In genomic region chr4:119477412-119478053, GRCh38 we compare ENCODE assay signal across 25 cellular contexts.
DNase-seq lines count a peak whose midpoint lies in the region; ATAC-seq, FAIRE-seq and TF ChIP-seq lines count a peak whose summit lies in the region.
"Had no signal": no experiment of that assay in that cellular context is flagged by ENCODE, and none has a peak within 500 bp of the region (broad histone marks: within the 10 kb centered on the region; RNA-seq: fewer than 3 reads in every experiment).

No MANE protein-coding gene starts in this region.

- no peak for TF ChIP-seq CTCF in IMR-90 (conservative IDR thresholded peaks at IDR 0.05; ENCODE audit: low read depth, low read length)

- no peak overlapping the region for H2BK120ac ChIP-seq in IMR-90 (ENCODE audit: low read depth, low read length)

- H4K20me1 ChIP-seq in IMR-90 (ENCODE audit: insufficient read depth, low read length) = no peaks in the 10 kb centered on the region

- TF ChIP-seq RAD21 in IMR-90 (IDR thresholded peaks at IDR 0.05; ENCODE audit: low read length) = no peak

- no peak overlapping the region for H2AFZ ChIP-seq in IMR-90 (replicated peaks; ENCODE audit: low read length, poor library complexity)

- peaks cover under 1% of the 10 kb centered on the region for H3K9me1 ChIP-seq in IMR-90 (ENCODE audit: insufficient read depth, low read length)

- H3K23ac ChIP-seq in IMR-90 (ENCODE audit: low read depth, low read length) = no peak overlapping the region

- no peak overlapping the region for H3K18ac ChIP-seq in IMR-90 (ENCODE audit: low read depth, low read length)

- CTCF ChIA-PET in IMR-90 (lab: Yijun Ruan, JAX) = interaction anchor here (1.3 kb wide), 1 partner anchor 579 kb away, joined by 6 read pairs; no protein-coding TSS in a partner anchor

- H4K8ac ChIP-seq in IMR-90 (ENCODE audit: low read depth in 2 of 2, low read length in 2 of 2) = no peak overlapping the region

- no peaks in the 10 kb centered on the region for H3K4me1 ChIP-seq in IMR-90 (ENCODE audit: control insufficient read depth, insufficient read depth, low read length)
- H3K4me1 ChIP-seq: pancreas, suprapubic skin, uterus had no signal

- no peak overlapping the region for H2AK5ac ChIP-seq in IMR-90 (ENCODE audit: low read depth, low read length)

- H3K4me2 ChIP-seq in IMR-90 (ENCODE audit: low read depth, low read length) = no peak overlapping the region

- ATAC-seq in GM21529 (IDR thresholded peaks at IDR 0.05; ENCODE audit: unreplicated experiment) (peak; percentile 65), IMR-90 (ENCODE audit: low read depth) (peak; percentile 60), HG03175 (IDR thresholded peaks at IDR 0.05; ENCODE audit: unreplicated experiment) (no peak), HG03520 (IDR thresholded peaks at IDR 0.05; ENCODE audit: unreplicated experiment) (no peak)
- ATAC-seq: natural killer cell treated with Interleukin-12 subunit alpha and Interleukin-12 subunit beta and Interleukin-15 and Interleukin-18, amount 100 ng/mL, for 72 hours; sciatic nerve had no signal

- H3K14ac ChIP-seq in IMR-90 (replicated peaks; ENCODE audit: low read depth, low read length) = no peak overlapping the region

- no peaks in the 10 kb centered on the region for H3K27me3 ChIP-seq in IMR-90 (ENCODE audit: control insufficient read depth, insufficient read depth, low read length)
- H3K27me3 ChIP-seq: pancreas, suprapubic skin, uterus had no signal

- no peak overlapping the region for H3K4ac ChIP-seq in IMR-90 (ENCODE audit: low read depth, low read length)

- no peaks in the 10 kb centered on the region for H3K9me3 ChIP-seq in IMR-90 (ENCODE audit: control insufficient read depth, insufficient read depth, low read length)
- H3K9me3 ChIP-seq: pancreas, suprapubic skin, uterus had no signal

- no TSS peak for BruUV-seq in IMR-90 (replicated peaks; lab: Mats Ljungman, UMichigan)

- no peak overlapping the region for H2BK5ac ChIP-seq in IMR-90 (ENCODE audit: low read depth, low read length, poor library complexity, severe bottlenecking)

- no peak for TF ChIP-seq POLR2A in GM12891 (IDR thresholded peaks at IDR 0.05; ENCODE audit: low read depth, low read length)
- no peak for TF ChIP-seq POLR2A in IMR-90 (IDR thresholded peaks at IDR 0.05; ENCODE audit: low read depth, low read length)

- H3K4me3 ChIP-seq in IMR-90 (ENCODE audit: insufficient read depth, low read depth, low read length) = no peak overlapping the region
- H3K4me3 ChIP-seq: coronary artery, pancreas, suprapubic skin, uterus had no signal

- H3K56ac ChIP-seq in IMR-90 (ENCODE audit: extremely low read depth, insufficient read depth, low read length) = no peak overlapping the region

- intact Hi-C loops in IMR-90 (cut with micrococcal nuclease) = no loop called here

- H4K91ac ChIP-seq in IMR-90 (ENCODE audit: insufficient read depth, low read depth, low read length) = no peak overlapping the region

- no peak for DNase-seq in GM12891 (ENCODE audit: insufficient read length, low spot score)
- DNase-seq in IMR-90 = peak; percentile 41
- DNase-seq in kidney glomerular epithelial cell (lab: John Stamatoyannopoulos, UW) = peak; percentile 41
- DNase-seq in NCI-H82 (lab: John Stamatoyannopoulos, UW) = no peak
- DNase-seq in 8988T = no peak
- DNase-seq: activated B cell treated with CpG ODN at 0.5 μM for 24 hours; activated CD4-positive, alpha-beta memory T cell treated with anti-CD3 and anti-CD28 coated beads, Interleukin-2, amount 10 ng/mL, durations not matched to agents 7 days and 5 days; activated effector memory CD4-positive, alpha-beta T cell treated with Interleukin-2 at 50 U/mL for 16 hours; CD4-positive, CD25-positive, alpha-beta regulatory T cell; glutamatergic neuron; HFFc6; MV-4-11; NCI-H1694; NCI-H69; pancreas; uterus had no signal

- in situ Hi-C loops in IMR-90 (cut with MboI; ENCODE audit: low sequenced_read_pairs) = no loop called here

- dilution Hi-C loops in IMR-90 (cut with HindIII; ENCODE audit: low sequenced_read_pairs, unreplicated experiment) = no loop called here

- peaks cover 4 to 6% of the 10 kb centered on the region in 2 experiments; a peak in 1 of 4 replicates for H3K79me1 ChIP-seq in IMR-90 (ENCODE audit: low read depth in 1 of 2, low read length in 2 of 2)

- no peak overlapping the region for H2AK9ac ChIP-seq in IMR-90 (replicated peaks; ENCODE audit: low read depth, low read length, poor library complexity)

- no peak overlapping the region for H3K27ac ChIP-seq in IMR-90 (ENCODE audit: insufficient read depth, low read length)
- H3K27ac ChIP-seq: coronary artery, pancreas, RWPE1, suprapubic skin, uterus had no signal

- POLR2A ChIA-PET in IMR-90 (lab: Charles Lee; ENCODE audit: unreplicated experiment) = no interaction called here

- peaks cover 9% of the 10 kb centered on the region for H3K36me3 ChIP-seq in IMR-90 (ENCODE audit: control insufficient read depth, insufficient read depth, low read length)
- H3K36me3 ChIP-seq: pancreas, uterus had no signal

- no peak overlapping the region for H3K9ac ChIP-seq in IMR-90 (ENCODE audit: low read depth, low read length)

- no peak overlapping the region for H2BK20ac ChIP-seq in IMR-90 (ENCODE audit: low read depth, low read length)

- H4K5ac ChIP-seq in IMR-90 (ENCODE audit: low read depth, low read length) = no peak overlapping the region

- H2BK15ac ChIP-seq in IMR-90 (ENCODE audit: low read depth, low read length) = no peak overlapping the region

- peak; percentile 33 for FAIRE-seq in GM12891 (lab: Jason Lieb, UNC)
- FAIRE-seq: HTR-8/SVneo, pancreas had no signal

TF ChIP-seq in GM12891, 5 proteins besides CTCF, POLR2A, EP300 and RAD21:
- TF ChIP-seq PAX5 (IDR thresholded peaks at IDR 0.05; ENCODE audit: insufficient read depth, low read length, severe bottlenecking) (no peak), POU2F2 (IDR thresholded peaks at IDR 0.05; ENCODE audit: low read depth, low read length) (no peak), POLR2AphosphoS5 (IDR thresholded peaks at IDR 0.05; ENCODE audit: low read depth, low read length) (no peak), TAF1 (IDR thresholded peaks at IDR 0.05; ENCODE audit: low read depth, low read length) (no peak), SPI1 (IDR thresholded peaks at IDR 0.05; ENCODE audit: low read depth, low read length) (no peak)

TF ChIP-seq in IMR-90, 13 proteins besides CTCF, POLR2A, EP300 and RAD21:
- TF ChIP-seq ELK1 (IDR thresholded peaks at IDR 0.05; ENCODE audit: borderline replicate concordance, low read depth, low read length) (no peak), SMC3 (IDR thresholded peaks at IDR 0.05; ENCODE audit: low read depth, low read length) (no peak), RFX5 (IDR thresholded peaks at IDR 0.05; ENCODE audit: low read depth, low read length) (no peak), RCOR1 (IDR thresholded peaks at IDR 0.05; ENCODE audit: insufficient replicate concordance, low read length) (no peak), CHD1 (IDR thresholded peaks at IDR 0.05; ENCODE audit: low read depth, low read length) (no peak), NFE2L2 (IDR thresholded peaks at IDR 0.05; ENCODE audit: low read depth, low read length) (no peak), MAZ (IDR thresholded peaks at IDR 0.05; ENCODE audit: borderline replicate concordance, low read depth, low read length) (no peak), FOS (IDR thresholded peaks at IDR 0.05; ENCODE audit: low read depth, low read length) (no peak), USF2 (IDR thresholded peaks at IDR 0.05; ENCODE audit: low read depth, low read length) (no peak)

Comparison
In these comparisons a context has a peak if more than half of its experiments do, and no peak if none do; other contexts are left out.
1. DNase-seq: peak in IMR-90 (single experiment) and kidney glomerular epithelial cell (single experiment); none in GM12891 (single experiment), NCI-H82 (single experiment) and 8988T (single experiment).
2. ATAC-seq: peak in GM21529 (single experiment) and IMR-90 (single experiment); none in HG03175 (single experiment) and HG03520 (single experiment).